In genomic region chr11:104776501-104777170, GRCh38 we compare ENCODE assay signal across 26 cellular contexts.
DNase-seq lines count a peak whose midpoint lies in the region; ATAC-seq, FAIRE-seq and TF ChIP-seq lines count a peak whose summit lies in the region.
"Had no signal": no experiment of that assay in that cellular context is flagged by ENCODE, and none has a peak within 500 bp of the region (broad histone marks: within the 10 kb centered on the region; RNA-seq: fewer than 3 reads in every experiment).

No MANE protein-coding gene starts in this region.

- H3K4me2 ChIP-seq in mammary epithelial cell (ENCODE audit: insufficient read depth, low read depth, low read length) = peak overlapping the region; percentile 34
- H3K4me2 ChIP-seq: A549, BLaER1, KMS-11 had no signal

- no peaks in the 10 kb centered on the region for H3K36me3 ChIP-seq in mammary epithelial cell (ENCODE audit: insufficient read depth, low read length)
- no peaks in the 10 kb centered on the region for H3K36me3 ChIP-seq in colonic mucosa
- H3K36me3 ChIP-seq: adrenal gland, BLaER1, prostate gland, transverse colon had no signal

- peaks cover 24% of the 10 kb centered on the region for H3K4me1 ChIP-seq in mammary epithelial cell (ENCODE audit: insufficient read depth, low read length)
- H3K4me1 ChIP-seq in colonic mucosa = no peaks in the 10 kb centered on the region
- H3K4me1 ChIP-seq: adrenal gland, BLaER1, prostate gland, transverse colon had no signal

- intact Hi-C loops in mammary epithelial cell (cut with micrococcal nuclease) (no loop called here), colonic mucosa (cut with DNase I) (no loop called here)

- H3K79me2 ChIP-seq in mammary epithelial cell (ENCODE audit: insufficient read depth, low read length) = no peaks in the 10 kb centered on the region

- in situ Hi-C loops in mammary epithelial cell (cut with MboI; ENCODE audit: low sequenced_read_pairs in 2 of 2) = no loop called here

- peak overlapping the region; percentile 67 for H2AFZ ChIP-seq in mammary epithelial cell (ENCODE audit: low read depth, low read length)

- H3K4me3 ChIP-seq in AG10803 (ENCODE audit: low read length) (no peak overlapping the region), mammary epithelial cell (replicated peaks in 1 of 3; ENCODE audit: insufficient read depth in 1 of 3, low read depth in 2 of 3, low read length in 3 of 3) (no peak overlapping the region), colonic mucosa (no peak overlapping the region)
- H3K4me3 ChIP-seq: A549, adrenal gland, BLaER1, prostate gland, SK-N-MC, transverse colon had no signal

- CTCF ChIA-PET in mammary epithelial cell (lab: Charles Lee; ENCODE audit: low non-redundant PET) = no interaction called here

- no TSS peak for BruUV-seq in mammary epithelial cell (replicated peaks; lab: Mats Ljungman, UMichigan)

- no peak overlapping the region for H3K27ac ChIP-seq in mammary epithelial cell (ENCODE audit: insufficient read depth, low read depth, low read length)
- no peak overlapping the region for H3K27ac ChIP-seq in colonic mucosa
- H3K27ac ChIP-seq: A549, adrenal gland, BLaER1, KMS-11, prostate gland, SK-N-MC, transverse colon, VCaP had no signal

- dilution Hi-C loops in mammary epithelial cell (cut with HindIII; ENCODE audit: low sequenced_read_pairs) = no loop called here

- H3K9ac ChIP-seq in mammary epithelial cell (ENCODE audit: insufficient read depth, low read length) (no peak overlapping the region), colonic mucosa (ENCODE audit: low read depth in 2 of 2, low read length in 2 of 2) (no peak overlapping the region)
- H3K9ac ChIP-seq: BLaER1, KMS-11 had no signal

- ATAC-seq in GM21360 (IDR thresholded peaks at IDR 0.05; ENCODE audit: unreplicated experiment) = no peak
- ATAC-seq: A549, left cardiac atrium had no signal

- 60% methylated on average over 3 of the region's 3 CpGs for WGBS in mammary epithelial cell (ENCODE audit: low coverage, missing lambda C conversion rate)

- DNase-seq in AG10803 (ENCODE audit: low read depth) (peak; percentile 6), HTR-8/SVneo (ENCODE audit: insufficient read length, low spot score) (no peak), mammary epithelial cell (peak; percentile 67), kidney tubule cell (ENCODE audit: low spot score) (peak; percentile 68), NCI-H526 (lab: John Stamatoyannopoulos, UW) (no peak), COLO829 (ENCODE audit: low spot score) (no peak), colonic mucosa (no peak)
- DNase-seq: activated CD4-positive, alpha-beta T cell treated with anti-CD3 and anti-CD28 coated beads for 48 hours; activated naive CD4-positive, alpha-beta T cell treated with Interleukin-2 at 50 U/mL for 16 hours; activated T-cell treated with anti-CD3 and anti-CD28 coated beads, Interleukin-2, amount 50 U/mL, for 48 hours; adrenal gland; HFFc6; left cardiac atrium; NCI-H1436 treated with DMSO at 0.1 percent for 48 hours; NCI-H526 treated with DMSO at 0.1 percent for 48 hours; T-helper 2 cell; transverse colon had no signal

- FAIRE-seq in HTR-8/SVneo (lab: Jason Lieb, UNC) = peak; percentile 80
- FAIRE-seq: A549, endometrium, GM19239 had no signal

- no peak for TF ChIP-seq CTCF in AG10803 (conservative IDR thresholded peaks at IDR 0.05; ENCODE audit: low read length)
- TF ChIP-seq CTCF in mammary epithelial cell (conservative IDR thresholded peaks at IDR 0.05 in 1 of 2, IDR thresholded peaks at IDR 0.05 in 1 of 2; ENCODE audit: extremely low read depth in 1 of 2, insufficient read depth in 1 of 2, low read depth in 1 of 2, low read length in 2 of 2) = no peak
- no peak for TF ChIP-seq CTCF in colonic mucosa (IDR thresholded peaks at IDR 0.05)

- H4K20me1 ChIP-seq in mammary epithelial cell (ENCODE audit: insufficient read depth, low read length) = no peaks in the 10 kb centered on the region
- H4K20me1 ChIP-seq: BLaER1 had no signal

- H3K9me3 ChIP-seq in mammary epithelial cell (replicated peaks; ENCODE audit: insufficient read depth, low read length) (no peaks in the 10 kb centered on the region), colonic mucosa (no peaks in the 10 kb centered on the region)
- H3K9me3 ChIP-seq: A549, adrenal gland, BLaER1, prostate gland, transverse colon had no signal

- H3K27me3 ChIP-seq in mammary epithelial cell (ENCODE audit: insufficient read depth, low read length) (no peaks in the 10 kb centered on the region), colonic mucosa (no peaks in the 10 kb centered on the region)
- H3K27me3 ChIP-seq: adrenal gland, BLaER1, transverse colon had no signal

Comparison
In these comparisons a context has a peak if more than half of its experiments do, and no peak if none do; other contexts are left out.
1. DNase-seq: peak in AG10803 (single experiment), mammary epithelial cell (single experiment) and kidney tubule cell (single experiment); none in HTR-8/SVneo (single experiment), NCI-H526 (0 of 2), COLO829 (single experiment) and colonic mucosa (single experiment).